Comparison of ENCODE assay signal across 15 cellular contexts in genomic region chr7:92968502-92968901, GRCh38.
A peak's percentile ranks its signal among the peaks of the same experiment; 100 is the strongest.
DNase-seq lines count a peak whose midpoint lies in the region; ATAC-seq and TF ChIP-seq lines count a peak whose summit lies in the region.
"Had no signal": no experiment of that assay in that cellular context is flagged by ENCODE, and none has a peak within 500 bp of the region (broad histone marks: within the 10 kb centered on the region; RNA-seq: fewer than 3 reads in every experiment).

No MANE protein-coding gene starts in this region.

- ATAC-seq in GM18508 (IDR thresholded peaks at IDR 0.05; ENCODE audit: insufficient read depth, unreplicated experiment) (peak; percentile 77), GM19395 (IDR thresholded peaks at IDR 0.05; ENCODE audit: unreplicated experiment) (peak; percentile 68), HG02981 (IDR thresholded peaks at IDR 0.05; ENCODE audit: unreplicated experiment) (peak; percentile 79), GM21825 (IDR thresholded peaks at IDR 0.05; ENCODE audit: unreplicated experiment) (no peak)
- ATAC-seq: heart left ventricle had no signal

- 87 to 92% methylated on average over 1 of the region's 1 CpG for WGBS in lower leg skin, 2 donors

- intact Hi-C loops in lower leg skin (cut with DNase I; ENCODE audit: low total_unique reads) = no loop called here

- TF ChIP-seq CTCF in epithelial cell of esophagus (IDR thresholded peaks at IDR 0.05; ENCODE audit: insufficient read depth, low read depth, low read length, missing control alignments) (no peak), lower leg skin (IDR thresholded peaks at IDR 0.05) (no peak)

- no peak for TF ChIP-seq POLR2A in lower leg skin (IDR thresholded peaks at IDR 0.05)

- H3K4me3 ChIP-seq in epithelial cell of esophagus (ENCODE audit: low read length) = no peak overlapping the region
- H3K4me3 ChIP-seq in lower leg skin (ENCODE audit: low read depth, poor library complexity, severe bottlenecking) = no peak overlapping the region
- H3K4me3 ChIP-seq: esophagus squamous epithelium, heart left ventricle had no signal

- DNase-seq in epithelial cell of esophagus (ENCODE audit: low read depth) (peak; percentile 48), NCI-H2196 treated with DMSO at 0.1 percent for 48 hours (lab: John Stamatoyannopoulos, UW; ENCODE audit: unreplicated experiment) (no peak), lower leg skin (ENCODE audit: low spot score in 2 of 2) (no peak)
- DNase-seq: activated naive CD4-positive, alpha-beta T cell treated with Interleukin-2 at 50 U/mL for 16 hours; dermis blood vessel endothelial cell; esophagus squamous epithelium; heart left ventricle; Kasumi-1; kidney; NCI-H1417 treated with DMSO at 0.1 percent for 48 hours; NCI-H2227 treated with DMSO at 0.1 percent for 48 hours had no signal
